In the genomic region with DNA sequence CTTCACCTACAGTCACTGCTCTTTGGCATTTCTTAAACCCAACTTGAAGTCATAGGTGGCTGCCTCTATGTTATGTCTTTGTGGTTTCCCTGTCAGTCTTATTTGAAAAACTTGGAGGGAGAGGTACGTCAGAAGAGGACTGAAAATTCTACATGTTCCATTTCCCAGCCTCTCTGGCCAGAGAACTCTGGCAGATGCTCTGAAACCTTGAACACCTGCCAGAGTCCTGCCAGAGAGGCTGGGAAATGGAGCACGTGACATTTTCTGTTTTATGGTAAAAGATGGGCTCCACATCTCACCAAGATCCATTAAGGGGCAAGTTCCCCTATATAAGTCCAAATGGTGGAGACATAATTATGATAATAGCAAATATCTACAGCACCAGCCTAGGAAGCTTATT, we compare ENCODE assay signal across 26 cellular contexts.
"Had no signal": no experiment of that assay in that cellular context is flagged by ENCODE, and none has a peak within 500 bp of the region (broad histone marks: within the 10 kb centered on the region; RNA-seq: fewer than 3 reads in every experiment).

No MANE protein-coding gene starts in this region.

- H3K4me3 ChIP-seq: neural progenitor cell, ovary, psoas muscle, right lobe of liver, sigmoid colon, stomach, thoracic aorta, thyroid gland, tibial nerve, upper lobe of left lung, vagina had no signal

- DNase-seq: natural killer cell; occipital lobe; ovary; posterior cingulate gyrus; psoas muscle; right cardiac atrium; right lobe of liver; sigmoid colon; small intestine; stimulated activated CD4-positive, alpha-beta T cell treated with anti-CD3 and anti-CD28 coated beads, Interleukin-15, amount 100 ng/mL, for 24 hours; stimulated activated CD4-positive, alpha-beta T cell treated with anti-CD3 and anti-CD28 coated beads, Interleukin-2, amount 100 ng/mL, for 24 hours; stimulated activated CD4-positive, alpha-beta T cell treated with anti-CD3 and anti-CD28 coated beads, Interleukin-2, amount 100 ng/mL, for 48 hours; stimulated activated CD4-positive, alpha-beta T cell treated with anti-CD3 and anti-CD28 coated beads, Interleukin-4, amount 100 ng/mL, for 24 hours; stimulated activated naive B cell treated with anti-CD40 and anti-IgM and Interleukin-4, amounts not matched to agents 10 μg/mL and 1 μg/mL and 100 μg/mL, for 72 hours; stimulated activated naive CD4-positive, alpha-beta T cell treated with Interleukin-2 at 50 U/mL for 16 hours; stomach; thyroid gland; trophoblast cell; upper lobe of left lung had no signal

- H3K4me1 ChIP-seq: neural progenitor cell, psoas muscle, right lobe of liver, sigmoid colon, stomach, thyroid gland, tibial nerve, upper lobe of left lung had no signal

- H3K27ac ChIP-seq: neural progenitor cell, ovary, parathyroid adenoma, psoas muscle, right lobe of liver, sigmoid colon, stomach, thoracic aorta, thyroid gland, tibial nerve, upper lobe of left lung, vagina had no signal

- H3K4me2 ChIP-seq: neural progenitor cell had no signal

- H3K36me3 ChIP-seq: neural progenitor cell, ovary, right lobe of liver, sigmoid colon, stomach, thoracic aorta, thyroid gland, tibial nerve, upper lobe of left lung, vagina had no signal

- ATAC-seq: natural killer cell; psoas muscle; right cardiac atrium; stimulated activated effector memory CD8-positive, alpha-beta T cell treated with anti-CD3 and anti-CD28 coated beads, Interleukin-12 subunit alpha, Interleukin-12 subunit beta, amount 100 ng/mL, for 72 hours; stimulated activated naive B cell treated with anti-CD40 and anti-IgM and Interleukin-4, amounts not matched to agents 10 μg/mL and 1 μg/mL and 100 μg/mL, for 72 hours had no signal

- H2AFZ ChIP-seq: neural progenitor cell, parathyroid adenoma had no signal

- H3K27me3 ChIP-seq: ovary, right lobe of liver, sigmoid colon, thyroid gland, tibial nerve, upper lobe of left lung, vagina had no signal

- H3K9me3 ChIP-seq: ovary, psoas muscle, right lobe of liver, sigmoid colon, stomach, thoracic aorta, thyroid gland, tibial nerve, upper lobe of left lung, vagina had no signal

- FAIRE-seq: small intestine, urothelium cell line had no signal

- H3K79me2 ChIP-seq: parathyroid adenoma had no signal

- H3K9ac ChIP-seq: neural progenitor cell, parathyroid adenoma had no signal
